Comparison of ENCODE assay signal across 10 cellular contexts in genomic region chr11:898160-898517, GRCh38. TPM values are rescaled to one million over a fixed set of nuclear protein-coding genes. Genes with fewer than 3 reads are reported as not detected.
DNase-seq lines count a peak whose midpoint lies in the region; ATAC-seq and TF ChIP-seq lines count a peak whose summit lies in the region.
"Had no signal": no experiment of that assay in that cellular context is flagged by ENCODE, and none has a peak within 500 bp of the region (broad histone marks: within the 10 kb centered on the region; RNA-seq: fewer than 3 reads in every experiment).

No MANE protein-coding gene starts in this region.

- DNase-seq in DND-41 (peak; percentile 30), HuH-7 (ENCODE audit: low spot score) (peak; percentile 59), astrocyte of the cerebellum (ENCODE audit: low read depth) (no peak), lung microvascular endothelial cell (ENCODE audit: low read depth in 2 of 2) (peak; percentile 37 to 66)
- DNase-seq in activated effector memory CD4-positive, alpha-beta T cell treated with anti-CD3 and anti-CD28 coated beads, Interleukin-2, amount 50 U/mL, for 16 hours, result no peak
- DNase-seq in central memory CD4-positive, alpha-beta T cell, result no peak
- no peak for DNase-seq in activated CD8-positive, alpha-beta memory T cell treated with anti-CD3 and anti-CD28 coated beads, Interleukin-2, amount 10 ng/mL, durations not matched to agents 7 days and 5 days

- peaks cover 5% of the 10 kb centered on the region for H3K36me3 Mint-ChIP-seq in activated CD8-positive, alpha-beta memory T cell treated with anti-CD3 and anti-CD28 coated beads, Interleukin-2, amount 10 ng/mL, durations not matched to agents 7 days and 5 days

- no peaks in the 10 kb centered on the region for H3K4me1 Mint-ChIP-seq in activated CD8-positive, alpha-beta memory T cell treated with anti-CD3 and anti-CD28 coated beads, Interleukin-2, amount 10 ng/mL, durations not matched to agents 7 days and 5 days

- no peaks in the 10 kb centered on the region for H3K79me2 ChIP-seq in DND-41 (ENCODE audit: insufficient read depth, low read length)

- peaks cover 61% of the 10 kb centered on the region for H3K36me3 ChIP-seq in DND-41 (ENCODE audit: insufficient read depth, low read length)

- H3K27me3 ChIP-seq in DND-41 (ENCODE audit: insufficient read depth, low read length, poor library complexity), result no peaks in the 10 kb centered on the region
- H3K27me3 ChIP-seq: neutrophil had no signal

- H3K9me3 Mint-ChIP-seq in activated CD8-positive, alpha-beta memory T cell treated with anti-CD3 and anti-CD28 coated beads, Interleukin-2, amount 10 ng/mL, durations not matched to agents 7 days and 5 days (ENCODE audit: low read depth), result no peaks in the 10 kb centered on the region
- H3K9me3 Mint-ChIP-seq: stimulated activated naive CD8-positive, alpha-beta T cell treated with anti-CD3 and anti-CD28 coated beads, Interleukin-15, Interleukin-2, amounts not matched to agents 100 ng/mL and 50 ng/mL, for 24 hours had no signal

- in situ Hi-C loops in astrocyte of the cerebellum (cut with HindIII; ENCODE audit: low sequenced_read_pairs), result no loop called here

- TF ChIP-seq CTCF in DND-41 (IDR thresholded peaks at IDR 0.05; ENCODE audit: borderline replicate concordance, extremely low read depth, low read length, poor library complexity, severe bottlenecking) (peak; percentile 60), astrocyte of the cerebellum (IDR thresholded peaks at IDR 0.05; ENCODE audit: low read depth, low read length, missing control alignments) (peak; percentile 59)

- H3K4me2 ChIP-seq in DND-41 (ENCODE audit: insufficient read depth, low read length), result no peak overlapping the region

- CTCF ChIA-PET in activated CD8-positive, alpha-beta memory T cell treated with anti-CD3 and anti-CD28 coated beads, Interleukin-2, amount 10 ng/mL, durations not matched to agents 7 days and 5 days (lab: Charles Lee), result interaction anchor here (0.6 kb wide), 1 partner anchor 27 kb away, joined by 3 read pairs; no protein-coding TSS in a partner anchor

- no peak overlapping the region for H3K27ac Mint-ChIP-seq in activated CD8-positive, alpha-beta memory T cell treated with anti-CD3 and anti-CD28 coated beads, Interleukin-2, amount 10 ng/mL, durations not matched to agents 7 days and 5 days
- H3K27ac Mint-ChIP-seq: stimulated activated naive CD8-positive, alpha-beta T cell treated with anti-CD3 and anti-CD28 coated beads, Interleukin-15, Interleukin-2, amounts not matched to agents 100 ng/mL and 50 ng/mL, for 24 hours had no signal

- no peaks in the 10 kb centered on the region for H3K27me3 Mint-ChIP-seq in activated CD8-positive, alpha-beta memory T cell treated with anti-CD3 and anti-CD28 coated beads, Interleukin-2, amount 10 ng/mL, durations not matched to agents 7 days and 5 days
- H3K27me3 Mint-ChIP-seq: stimulated activated naive CD8-positive, alpha-beta T cell treated with anti-CD3 and anti-CD28 coated beads, Interleukin-15, Interleukin-2, amounts not matched to agents 100 ng/mL and 50 ng/mL, for 24 hours had no signal

- H3K4me3 Mint-ChIP-seq in activated CD8-positive, alpha-beta memory T cell treated with anti-CD3 and anti-CD28 coated beads, Interleukin-2, amount 10 ng/mL, durations not matched to agents 7 days and 5 days, result no peak overlapping the region
- H3K4me3 Mint-ChIP-seq: stimulated activated naive CD8-positive, alpha-beta T cell treated with anti-CD3 and anti-CD28 coated beads, Interleukin-15, Interleukin-2, amounts not matched to agents 100 ng/mL and 50 ng/mL, for 24 hours had no signal

- no peak overlapping the region for H2AFZ ChIP-seq in DND-41 (ENCODE audit: low read depth, low read length)

- H3K9me3 ChIP-seq in DND-41 (ENCODE audit: insufficient read depth, low read length, severe bottlenecking), result no peaks in the 10 kb centered on the region
- H3K9me3 ChIP-seq: neutrophil had no signal

- no peak overlapping the region for H3K9ac ChIP-seq in DND-41 (ENCODE audit: low read depth, low read length)

- H3K27ac ChIP-seq in DND-41 (ENCODE audit: low read length), result no peak overlapping the region
- H3K27ac ChIP-seq: neutrophil had no signal

- no peaks in the 10 kb centered on the region for H3K4me1 ChIP-seq in DND-41 (ENCODE audit: insufficient read depth, low read length)

- H4K20me1 ChIP-seq in DND-41 (ENCODE audit: insufficient read depth, low read length), result peaks cover 30% of the 10 kb centered on the region

- ATAC-seq in DND-41 (ENCODE audit: insufficient read depth, low read depth) (peak; percentile 69), GM19455 (IDR thresholded peaks at IDR 0.05; ENCODE audit: unreplicated experiment) (no peak)
- no peak for ATAC-seq in activated CD8-positive, alpha-beta memory T cell treated with anti-CD3 and anti-CD28 coated beads, Interleukin-2, amount 10 ng/mL, durations not matched to agents 7 days and 5 days

- H3K4me3 ChIP-seq in DND-41 (ENCODE audit: low read depth in 1 of 2, low read length in 2 of 2) (no peak overlapping the region), astrocyte of the cerebellum (ENCODE audit: low read depth, low read length) (no peak overlapping the region)

RNA-seq across cellular contexts. Expression of gene CHID1, which starts 12.5 kb away (rescaled TPM):
- 28.8 and 42.3 TPM in 2 replicates for total RNA-seq in lung microvascular endothelial cell
- total RNA-seq in activated CD8-positive, alpha-beta memory T cell treated with anti-CD3 and anti-CD28 coated beads, Interleukin-2, amount 10 ng/mL, durations not matched to agents 7 days and 5 days, result 10 to 100 TPM; 46.8 to 59.4 TPM

RNA-seq across cellular contexts. Expression of gene AP2A2, which starts 27.5 kb away (rescaled TPM):
- total RNA-seq in lung microvascular endothelial cell, result 23.1 and 26.0 TPM in 2 replicates
- 10 to 100 TPM; 36.3 to 52.2 TPM for total RNA-seq in activated CD8-positive, alpha-beta memory T cell treated with anti-CD3 and anti-CD28 coated beads, Interleukin-2, amount 10 ng/mL, durations not matched to agents 7 days and 5 days

RNA-seq across cellular contexts. Expression of gene TSPAN4, which starts 55.5 kb away (rescaled TPM):
- 79.8 and 182 TPM in 2 replicates for total RNA-seq in lung microvascular endothelial cell
- total RNA-seq in activated CD8-positive, alpha-beta memory T cell treated with anti-CD3 and anti-CD28 coated beads, Interleukin-2, amount 10 ng/mL, durations not matched to agents 7 days and 5 days, result 10 to 100 TPM in 1 of 2 experiments, 1 to 10 TPM in 1; 7.8 to 17.8 TPM

RNA-seq across cellular contexts. Expression of gene POLR2L, which starts 55.8 kb away (rescaled TPM):
- 246 and 284 TPM in 2 replicates for total RNA-seq in lung microvascular endothelial cell
- total RNA-seq in activated CD8-positive, alpha-beta memory T cell treated with anti-CD3 and anti-CD28 coated beads, Interleukin-2, amount 10 ng/mL, durations not matched to agents 7 days and 5 days, result 100 to 1,000 TPM in 1 of 2 experiments, 10 to 100 TPM in 1; 87.6 to 114 TPM

Comparison
In these comparisons a context has a peak if more than half of its experiments do, and no peak if none do; other contexts are left out.
1. DNase-seq: peak in DND-41 (single experiment), HuH-7 (single experiment) and lung microvascular endothelial cell (2 of 2); none in astrocyte of the cerebellum (single experiment), activated effector memory CD4-positive, alpha-beta T cell treated with anti-CD3 and anti-CD28 coated beads, Interleukin-2, amount 50 U/mL, for 16 hours (single experiment), central memory CD4-positive, alpha-beta T cell (single experiment) and activated CD8-positive, alpha-beta memory T cell treated with anti-CD3 and anti-CD28 coated beads, Interleukin-2, amount 10 ng/mL, durations not matched to agents 7 days and 5 days (single experiment).